Comparison of ENCODE assay signal across 8 cellular contexts in the genomic region with DNA sequence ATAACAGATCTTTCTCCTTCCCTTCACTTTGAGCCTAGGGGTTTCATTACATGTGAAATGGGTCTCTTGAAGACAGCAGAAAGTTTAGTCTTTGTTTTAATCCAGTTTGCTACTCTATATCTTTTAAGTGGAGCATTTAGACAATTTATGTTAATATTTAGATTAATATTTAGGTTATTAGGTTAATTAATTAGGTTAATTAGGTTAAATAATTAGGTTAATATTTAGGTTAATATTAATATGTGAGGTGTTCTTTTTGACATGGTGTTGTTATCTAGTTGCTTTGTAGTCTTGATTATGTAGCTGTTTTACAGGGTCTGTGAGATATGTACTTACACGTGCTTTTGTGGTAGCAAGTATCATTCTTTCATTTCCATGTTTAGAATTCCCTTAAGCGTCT.
"Had no signal": no experiment of that assay in that cellular context is flagged by ENCODE, and none has a peak within 500 bp of the region (broad histone marks: within the 10 kb centered on the region; RNA-seq: fewer than 3 reads in every experiment).

No MANE protein-coding gene starts in this region.

- H3K4me3 ChIP-seq: GM12878 had no signal

- DNase-seq: GDM1, GF-D8 had no signal

- ATAC-seq: GM12878 had no signal

- FAIRE-seq: G401.6, GM12878, GM12891, GM12892, GM18507, GM19239 had no signal
